ENCODE assay signal across 16 cellular contexts in the genomic region with DNA sequence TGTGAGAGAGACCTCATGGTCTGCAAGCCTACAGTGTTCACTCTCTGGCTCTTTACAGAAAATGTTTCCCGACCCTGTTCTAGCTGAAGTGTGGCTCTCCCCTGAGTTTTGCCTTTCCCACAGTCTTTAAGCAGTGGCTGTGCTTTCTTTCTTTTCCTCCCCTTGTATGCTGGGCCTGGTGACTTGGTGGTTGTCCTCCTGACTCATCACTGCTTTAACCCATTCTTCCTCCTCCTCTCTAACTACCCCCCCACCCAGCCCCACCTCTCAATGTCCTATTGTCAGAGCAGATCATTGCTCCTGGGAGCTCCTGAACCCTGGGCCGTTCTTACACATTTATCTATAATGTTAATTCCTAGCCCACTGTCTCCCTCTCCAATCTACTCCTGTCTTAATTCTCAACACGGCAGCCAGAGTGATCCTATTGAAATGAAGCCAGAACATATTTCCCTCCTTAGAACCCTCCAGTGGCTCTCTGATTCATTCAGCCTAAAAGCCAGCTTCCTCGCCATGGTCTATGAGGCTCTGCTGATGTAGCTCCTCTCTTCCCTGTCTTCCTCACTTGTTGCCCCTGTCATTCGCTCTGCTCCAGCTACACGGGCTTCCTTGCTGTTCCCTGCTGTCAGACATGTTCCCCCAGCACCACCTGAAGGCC. TPM values are rescaled to one million over a fixed set of nuclear protein-coding genes. Genes with fewer than 3 reads are reported as not detected.
DNase-seq lines count a peak whose midpoint lies in the region; ATAC-seq and TF ChIP-seq lines count a peak whose summit lies in the region.
"Had no signal": no experiment of that assay in that cellular context is flagged by ENCODE, and none has a peak within 500 bp of the region (broad histone marks: within the 10 kb centered on the region; RNA-seq: fewer than 3 reads in every experiment).

No MANE protein-coding gene starts in this region.

- no peak overlapping the region for H2AFZ ChIP-seq in GM23248
- peak overlapping the region; percentile 7 for H2AFZ ChIP-seq in osteoblast (ENCODE audit: low read length)

- H3K4me3 ChIP-seq in GM23248 = no peak overlapping the region
- H3K4me3 ChIP-seq in fibroblast of mammary gland (ENCODE audit: control insufficient read depth, low read depth, low read length) = no peak overlapping the region
- H3K4me3 ChIP-seq in osteoblast (ENCODE audit: insufficient read depth, low read length) = no peak overlapping the region
- H3K4me3 ChIP-seq: K562, lung had no signal

- WGBS in GM23248 (ENCODE audit: low coverage in 1 of 2, low lambda C conversion rate in 2 of 2, missing lambda C conversion rate in 2 of 2), 2 experiments = 80 to 82% methylated on average over 6 of the region's 6 CpGs

- H3K79me2 ChIP-seq in GM23248 (ENCODE audit: insufficient read depth) (no peaks in the 10 kb centered on the region), osteoblast (ENCODE audit: insufficient read depth, low read length) (no peaks in the 10 kb centered on the region)

- H3K27ac ChIP-seq in GM23248 = no peak overlapping the region
- peak overlapping the region; percentile 69 for H3K27ac ChIP-seq in osteoblast (ENCODE audit: low read depth, low read length)

- peak overlapping the region; percentile 50 for H3K27ac Mint-ChIP-seq in activated B cell treated with CpG ODN at 0.5 μM for 24 hours

- peaks cover 31% of the 10 kb centered on the region for H3K4me1 Mint-ChIP-seq in activated B cell treated with CpG ODN at 0.5 μM for 24 hours

- intact Hi-C loops in activated B cell treated with CpG ODN at 0.5 μM for 24 hours (cut with micrococcal nuclease) = loop anchor here (10.0 kb wide), 1 partner anchor 722 kb away; the partner anchor contains the start of gene BRAF

- CTCF ChIA-PET in activated B cell treated with CpG ODN at 0.5 μM for 24 hours (lab: Charles Lee) = interaction anchor here (0.7 kb wide), 1 partner anchor 654 kb away, joined by 3 read pairs; no protein-coding TSS in a partner anchor

- no peaks in the 10 kb centered on the region for H3K4me1 ChIP-seq in GM23248 (ENCODE audit: insufficient read depth)
- peaks cover 39% of the 10 kb centered on the region for H3K4me1 ChIP-seq in osteoblast (ENCODE audit: insufficient read depth, low read length)

- no peak overlapping the region for H3K4me3 Mint-ChIP-seq in activated B cell treated with CpG ODN at 0.5 μM for 24 hours

- DNase-seq in GM23248 (peak; percentile 36), activated B cell treated with CpG ODN at 0.5 μM for 24 hours (no peak), fibroblast of mammary gland (ENCODE audit: low read depth) (peak; percentile 56), osteoblast (ENCODE audit: insufficient read length, low spot score, missing footprints) (peak; percentile 69), germinal center (ENCODE audit: low spot score) (no peak)
- DNase-seq: activated CD4-positive, alpha-beta T cell treated with anti-CD3 and anti-CD28 coated beads, Interleukin-2, amount 50 U/mL, for 4 hours; AML-193; anterior cingulate cortex; glutamatergic neuron; nucleus accumbens; SK-N-SH; stimulated activated CD4-positive, alpha-beta T cell treated with anti-CD3 and anti-CD28 coated beads, Interleukin-2, amount 100 ng/mL, for 48 hours had no signal

- no peak overlapping the region for H3K9ac ChIP-seq in GM23248
- H3K9ac ChIP-seq: SK-N-SH had no signal

- H3K36me3 Mint-ChIP-seq in activated B cell treated with CpG ODN at 0.5 μM for 24 hours (ENCODE audit: low read depth) = peaks cover 26% of the 10 kb centered on the region

- ATAC-seq in activated B cell treated with CpG ODN at 0.5 μM for 24 hours (ENCODE audit: low read depth) (no peak), GM19397 (IDR thresholded peaks at IDR 0.05; ENCODE audit: unreplicated experiment) (no peak), HG02642 (IDR thresholded peaks at IDR 0.05; ENCODE audit: poor library complexity, unreplicated experiment) (no peak)
- ATAC-seq: K562 had no signal

- POLR2A ChIA-PET in activated B cell treated with CpG ODN at 0.5 μM for 24 hours (lab: Charles Lee) = interaction anchor here (1.3 kb wide), 1 partner anchor 91 kb away, joined by 3 read pairs; the partner anchor contains the start of gene SSBP1

- H3K4me2 ChIP-seq in GM23248 (ENCODE audit: unreplicated experiment) (no peak overlapping the region), osteoblast (ENCODE audit: insufficient read depth, low read length) (peak overlapping the region; percentile 5)
- H3K4me2 ChIP-seq: SK-N-SH had no signal

- TF ChIP-seq CTCF in activated B cell treated with CpG ODN at 0.5 μM for 24 hours (IDR thresholded peaks at IDR 0.05) (no peak), fibroblast of mammary gland (conservative IDR thresholded peaks at IDR 0.05; ENCODE audit: control insufficient read depth, insufficient read depth, low read depth, low read length) (no peak), osteoblast (IDR thresholded peaks at IDR 0.05; ENCODE audit: extremely low read depth, low read depth, low read length) (no peak)

- no peaks in the 10 kb centered on the region for H4K20me1 ChIP-seq in GM23248 (ENCODE audit: insufficient read depth)
- no peaks in the 10 kb centered on the region for H4K20me1 ChIP-seq in osteoblast (ENCODE audit: insufficient read depth, low read length)

- no peaks in the 10 kb centered on the region for H3K9me2 ChIP-seq in GM23248 (ENCODE audit: insufficient read depth)
- H3K9me2 ChIP-seq: SK-N-SH had no signal

- H3K9me3 Mint-ChIP-seq in activated B cell treated with CpG ODN at 0.5 μM for 24 hours = no peaks in the 10 kb centered on the region

- in situ Hi-C loops in GM23248 (cut with MboI) = no loop called here

- H3F3A ChIP-seq in GM23248 (ENCODE audit: insufficient read depth) = peaks cover 5% of the 10 kb centered on the region

- H3K9me3 ChIP-seq in GM23248 (ENCODE audit: low read depth) (no peaks in the 10 kb centered on the region), osteoblast (ENCODE audit: low read depth, low read length) (no peaks in the 10 kb centered on the region)
- H3K9me3 ChIP-seq: SK-N-SH had no signal

- H3K27me3 ChIP-seq in GM23248 (replicated peaks; ENCODE audit: insufficient read depth) (no peaks in the 10 kb centered on the region), osteoblast (ENCODE audit: insufficient read depth, low read length) (no peaks in the 10 kb centered on the region)

- no peaks in the 10 kb centered on the region for H3K27me3 Mint-ChIP-seq in activated B cell treated with CpG ODN at 0.5 μM for 24 hours

- H3K36me3 ChIP-seq in GM23248 (ENCODE audit: low read depth) = peaks cover 17% of the 10 kb centered on the region
- peaks cover 8% of the 10 kb centered on the region for H3K36me3 ChIP-seq in osteoblast (ENCODE audit: insufficient read depth, low read length)

RNA-seq across cellular contexts. Expression of gene DENND11, which starts 55.0 kb away (rescaled TPM):
- total RNA-seq in GM23248 (2014; rRNA removed; shearing (Covaris generic)) = 3.0 and 7.8 TPM in 2 replicates
- polyA plus RNA-seq in GM23248 (2016; fragmentation: Nextera tagmentation; extraction: Ambion mirVana) = 0.43 and 0.49 TPM in 2 replicates
- total RNA-seq in activated B cell treated with CpG ODN at 0.5 μM for 24 hours (49.1 and 58.1 TPM in 2 replicates), osteoblast (7.6 and 8.0 TPM in 2 replicates)

Comparison
In these comparisons a context has a peak if more than half of its experiments do, and no peak if none do; other contexts are left out.
1. DNase-seq: peak in GM23248 (single experiment), fibroblast of mammary gland (single experiment) and osteoblast (single experiment); none in activated B cell treated with CpG ODN at 0.5 μM for 24 hours (single experiment) and germinal center (single experiment).